In the genomic region with DNA sequence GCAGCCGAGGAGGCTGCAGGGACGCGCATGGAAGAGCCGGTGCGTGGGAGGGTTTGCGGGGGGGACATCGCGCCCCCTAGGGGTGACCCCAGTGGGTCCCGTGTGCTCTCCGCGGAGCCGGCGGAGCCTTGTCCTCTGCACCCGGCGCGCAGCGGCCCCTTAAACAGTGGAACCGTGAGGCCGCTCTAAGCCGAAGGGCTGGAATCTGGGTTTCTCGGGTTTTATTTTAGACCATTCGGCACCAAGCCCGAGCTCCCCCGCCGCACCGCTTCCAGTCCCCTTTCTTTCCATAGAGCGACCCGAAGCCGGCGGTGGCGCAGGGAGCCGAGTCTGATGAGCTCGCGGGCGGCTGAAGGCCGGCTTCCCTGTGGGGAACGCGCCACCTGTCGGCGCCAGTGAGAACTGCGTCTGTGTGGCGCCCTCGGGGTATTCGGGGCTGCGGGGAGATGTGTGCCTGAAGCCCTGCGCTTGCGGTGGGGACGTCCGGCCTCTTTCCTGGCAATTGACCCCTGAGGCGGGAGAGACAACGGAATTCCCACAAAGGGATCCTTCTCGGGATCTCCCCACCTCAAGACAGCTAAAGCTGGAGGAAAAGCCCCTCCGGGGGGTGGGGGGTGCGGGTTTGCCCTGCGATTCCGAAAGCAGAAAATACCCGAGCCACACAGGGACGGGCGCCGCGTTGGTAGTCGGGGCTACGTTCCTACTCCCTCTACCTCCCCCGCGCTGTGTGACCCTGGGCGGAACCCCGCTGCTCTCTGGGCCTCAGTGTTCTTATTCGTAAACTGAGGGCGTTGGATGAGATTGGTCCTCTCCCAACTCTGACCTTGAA, we compare ENCODE assay signal across 7 cellular contexts. TPM values are rescaled to one million over a fixed set of nuclear protein-coding genes. Genes with fewer than 3 reads are reported as not detected.
DNase-seq lines count a peak whose midpoint lies in the region; ATAC-seq, FAIRE-seq and TF ChIP-seq lines count a peak whose summit lies in the region.

No MANE protein-coding gene starts in this region.

- peak overlapping the region; percentile 11 for H2AFZ ChIP-seq in keratinocyte (ENCODE audit: control insufficient read depth, low read length)

- dilution Hi-C loops in keratinocyte (cut with MboI; ENCODE audit: extremely low pct_ligation_motif_present, low sequenced_read_pairs): no loop called here

- no peak for FAIRE-seq in keratinocyte (lab: Jason Lieb, UNC)

- H3K4me2 ChIP-seq in keratinocyte (ENCODE audit: control insufficient read depth, extremely low read depth, insufficient read depth, low read depth, low read length): peak overlapping the region; percentile 74

- intact Hi-C loops in breast epithelium (cut with DNase I; ENCODE audit: low total_unique reads): no loop called here

- peaks cover 100% of the 10 kb centered on the region for H3K27me3 ChIP-seq in WERI-Rb-1 (ENCODE audit: insufficient read depth, low read depth, severe bottlenecking)
- peaks cover 19 to 99% of the 10 kb centered on the region in 2 donors for H3K27me3 ChIP-seq in breast epithelium
- H3K27me3 ChIP-seq in keratinocyte (ENCODE audit: control insufficient read depth, extremely low read depth, insufficient read depth, low read length): peaks cover 69% of the 10 kb centered on the region

- ATAC-seq in GM18498 (IDR thresholded peaks at IDR 0.05; ENCODE audit: unreplicated experiment) (peak; percentile 89), HG02798 (IDR thresholded peaks at IDR 0.05; ENCODE audit: poor library complexity, unreplicated experiment) (peak; percentile 92)

- H3K4me3 ChIP-seq in WERI-Rb-1 (ENCODE audit: low read depth, low read length) (peak overlapping the region; percentile 14; the same call in 1 of the 2 replicates), breast epithelium (peak overlapping the region; percentile 26 to 56 (median 29)), keratinocyte (ENCODE audit: control insufficient read depth in 2 of 3, extremely low read depth in 1 of 3, insufficient read depth in 2 of 3, low read depth in 1 of 3, low read length in 3 of 3) (peak overlapping the region; percentile 19 to 53 (median 36))

- H3K9me1 ChIP-seq in keratinocyte (ENCODE audit: control insufficient read depth, extremely low read depth, insufficient read depth, low read length): no peaks in the 10 kb centered on the region

- H3K9me3 ChIP-seq in WERI-Rb-1 (ENCODE audit: severe bottlenecking) (no peaks in the 10 kb centered on the region), breast epithelium (no peaks in the 10 kb centered on the region), keratinocyte (ENCODE audit: control insufficient read depth, low read depth, low read length) (no peaks in the 10 kb centered on the region)

- TF ChIP-seq POLR2A in breast epithelium (IDR thresholded peaks at IDR 0.05): no peak

- H3K79me2 ChIP-seq in keratinocyte (ENCODE audit: control insufficient read depth, insufficient read depth, low read length): no peaks in the 10 kb centered on the region

- no peak overlapping the region for H3K9ac ChIP-seq in keratinocyte (ENCODE audit: control insufficient read depth, extremely low read depth, insufficient read depth, low read length)

- peak; percentile 5 for DNase-seq in NCI-H146 treated with DMSO at 0.1 percent for 48 hours (lab: John Stamatoyannopoulos, UW; ENCODE audit: unreplicated experiment)
- DNase-seq in WERI-Rb-1: peak; percentile 81
- peak; percentile 52 to 78 for DNase-seq in breast epithelium (ENCODE audit: low spot score in 2 of 2)
- DNase-seq in keratinocyte (ENCODE audit: low read depth, low spot score): no peak
- peak; percentile 87 for DNase-seq in stimulated activated CD4-positive, alpha-beta T cell treated with anti-CD3 and anti-CD28 coated beads, Interleukin-15, amount 100 ng/mL, for 24 hours

- TF ChIP-seq CTCF in WERI-Rb-1 (IDR thresholded peaks at IDR 0.05; ENCODE audit: low read depth, low read length) (peak; percentile 87), breast epithelium (IDR thresholded peaks at IDR 0.05) (peak; percentile 86 to 94 (median 93)), keratinocyte (optimal IDR thresholded peaks at IDR 0.05 in 1 of 3, IDR thresholded peaks at IDR 0.05 in 1 of 3, conservative IDR thresholded peaks at IDR 0.05 in 1 of 3; ENCODE audit: extremely low read depth in 1 of 3, insufficient read depth in 2 of 3, low read length in 3 of 3) (peak; percentile 77 to 95 (median 91))

- H3K4me1 ChIP-seq in breast epithelium (peaks cover 0 to 8% of the 10 kb centered on the region in 2 donors), keratinocyte (ENCODE audit: control insufficient read depth, extremely low read depth, insufficient read depth, low read length) (peaks cover 8% of the 10 kb centered on the region)

- H4K20me1 ChIP-seq in keratinocyte (ENCODE audit: control insufficient read depth, extremely low read depth, insufficient read depth, low read length): no peaks in the 10 kb centered on the region

- H3K27ac ChIP-seq in WERI-Rb-1 (no peak overlapping the region), breast epithelium (no peak overlapping the region), keratinocyte (ENCODE audit: control insufficient read depth, insufficient read depth, low read length) (no peak overlapping the region)

- no peaks in the 10 kb centered on the region for H3K36me3 ChIP-seq in WERI-Rb-1
- H3K36me3 ChIP-seq in breast epithelium: no peaks in the 10 kb centered on the region
- H3K36me3 ChIP-seq in keratinocyte (ENCODE audit: control insufficient read depth in 2 of 2, extremely low read depth in 1 of 2, insufficient read depth in 2 of 2, low read length in 2 of 2): no peaks in the 10 kb centered on the region

RNA-seq across cellular contexts. Expression of a gene that starts 8.2 kb away (rescaled TPM):
- total RNA-seq in breast epithelium: 1 to 10 TPM in 2 of 3 donors, under 1 TPM in 1; 0.29 to 6.4 (median 1.6) TPM
- polyA plus RNA-seq in keratinocyte: 0.05 to 0.24 TPM (median 0.08 TPM) in 3 replicates
- polyA plus RNA-seq in keratinocyte (2011; ENCODE audit: low read depth): 1.2 TPM
- 0.05 and 0.22 TPM in 2 replicates for polyA plus RNA-seq in keratinocyte (2011; cell fraction: cytosol; rRNA removed)
- 0.15 and 0.28 TPM in 2 replicates for polyA plus RNA-seq in keratinocyte (2011; cell fraction: nucleus; rRNA removed)
- 0.68 and 1.5 TPM in 2 replicates for polyA plus RNA-seq in keratinocyte (2012; ENCODE audit: low replicate concordance)
- 1.0 TPM in 1 of 3 replicates, not detected in the others for polyA minus RNA-seq in keratinocyte
- not detected for polyA minus RNA-seq in keratinocyte (2011; cell fraction: cytosol; rRNA and poly(A)+ RNA removed)
- not detected in 2 replicates for polyA minus RNA-seq in keratinocyte (2011; cell fraction: nucleus; rRNA and poly(A)+ RNA removed)
